In the genomic region with DNA sequence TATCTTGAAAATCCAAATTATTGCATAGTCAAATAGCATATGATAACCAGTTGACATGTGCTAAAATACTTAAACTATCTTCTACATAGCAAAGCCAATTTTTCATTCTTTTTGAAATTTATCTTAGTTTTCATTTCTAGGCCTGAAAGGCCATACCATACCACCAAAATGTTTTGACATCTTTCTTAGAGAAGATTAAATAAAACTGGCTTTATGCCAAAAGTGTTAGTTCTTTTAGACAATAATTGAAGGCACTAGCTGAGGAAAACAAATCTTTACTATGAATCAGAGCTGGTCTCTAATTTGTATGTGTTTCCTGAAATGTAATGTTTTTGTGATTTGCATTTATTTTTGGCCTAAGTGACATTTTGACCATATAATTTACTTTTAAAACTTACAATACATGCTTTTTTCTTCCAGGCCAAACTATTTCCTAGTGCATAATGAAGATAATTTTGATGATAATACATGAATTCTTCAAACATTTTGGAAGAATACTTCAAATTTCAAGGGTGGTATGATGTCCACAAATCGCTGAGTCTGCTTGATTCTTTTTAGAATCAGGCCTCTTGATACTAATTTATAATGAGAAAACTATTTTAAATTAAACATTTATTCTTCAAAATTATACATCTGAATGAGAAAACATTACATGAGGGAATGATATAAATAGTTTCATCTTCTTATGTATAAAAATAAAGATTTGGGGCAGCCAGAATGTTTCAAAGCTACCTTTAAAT, we compare ENCODE assay signal across 19 cellular contexts. TPM values are rescaled to one million over a fixed set of nuclear protein-coding genes. Genes with fewer than 3 reads are reported as not detected.
DNase-seq lines count a peak whose midpoint lies in the region; ATAC-seq, FAIRE-seq and TF ChIP-seq lines count a peak whose summit lies in the region.
"Had no signal": no experiment of that assay in that cellular context is flagged by ENCODE, and none has a peak within 500 bp of the region (broad histone marks: within the 10 kb centered on the region; RNA-seq: fewer than 3 reads in every experiment).

No MANE protein-coding gene starts in this region.

- dilution Hi-C loops in endothelial cell of umbilical vein (cut with MboI; ENCODE audit: extremely low pct_ligation_motif_present, low sequenced_read_pairs): no loop called here

- H3K9me3 Mint-ChIP-seq in activated CD8-positive, alpha-beta T cell treated with anti-CD3 and anti-CD28 coated beads for 36 hours: no peaks in the 10 kb centered on the region
- H3K9me3 Mint-ChIP-seq: CD4-positive, alpha-beta T cell had no signal

- ATAC-seq in activated CD8-positive, alpha-beta T cell treated with anti-CD3 and anti-CD28 coated beads for 36 hours: no peak
- ATAC-seq: GM12878 had no signal

- TF ChIP-seq CTCF in endothelial cell of umbilical vein (IDR thresholded peaks at IDR 0.05; ENCODE audit: extremely low read depth in 1 of 2, insufficient read depth in 1 of 2, low read depth in 1 of 2, low read length in 2 of 2): no peak
- TF ChIP-seq CTCF in activated CD8-positive, alpha-beta T cell treated with anti-CD3 and anti-CD28 coated beads for 36 hours (IDR thresholded peaks at IDR 0.05): no peak

- H4K20me1 ChIP-seq in endothelial cell of umbilical vein (replicated peaks; ENCODE audit: control insufficient read depth, extremely low read depth, insufficient read depth, low read length): no peaks in the 10 kb centered on the region

- H3K27me3 Mint-ChIP-seq in activated CD8-positive, alpha-beta T cell treated with anti-CD3 and anti-CD28 coated beads for 36 hours: peaks cover under 1% of the 10 kb centered on the region

- no peak overlapping the region for H3K4me3 Mint-ChIP-seq in activated CD8-positive, alpha-beta T cell treated with anti-CD3 and anti-CD28 coated beads for 36 hours
- H3K4me3 Mint-ChIP-seq: CD4-positive, alpha-beta T cell had no signal

- peaks cover 4 to 13% of the 10 kb centered on the region in 2 experiments for H3K27me3 ChIP-seq in endothelial cell of umbilical vein (ENCODE audit: control insufficient read depth in 2 of 2, insufficient read depth in 2 of 2, low read length in 2 of 2)
- H3K27me3 ChIP-seq: Peyer's patch, SJCRH30 had no signal

- no peak for TF ChIP-seq POLR2A in endothelial cell of umbilical vein (IDR thresholded peaks at IDR 0.05; ENCODE audit: low read depth, low read length)

- peak; percentile 11 for FAIRE-seq in A204.1 (lab: Jason Lieb, UNC)
- FAIRE-seq in G401.6 (lab: Jason Lieb, UNC): peak; percentile 37
- no peak for FAIRE-seq in endothelial cell of umbilical vein (lab: Jason Lieb, UNC)
- FAIRE-seq: GM12878 had no signal

- H3K9ac ChIP-seq in endothelial cell of umbilical vein (replicated peaks; ENCODE audit: extremely low read depth, insufficient read depth, low read length): no peak overlapping the region

- no TSS peak for BruUV-seq in endothelial cell of umbilical vein (replicated peaks; lab: Mats Ljungman, UMichigan)

- H3K4me3 ChIP-seq in endothelial cell of umbilical vein (replicated peaks in 1 of 3; ENCODE audit: insufficient read depth in 1 of 3, low read depth in 1 of 3, low read length in 3 of 3): no peak overlapping the region
- H3K4me3 ChIP-seq: GM12878, HAP-1, Peyer's patch, SJCRH30 had no signal

- no peak overlapping the region for H3K4me2 ChIP-seq in endothelial cell of umbilical vein (ENCODE audit: insufficient read depth, low read length)

- H3K9me3 ChIP-seq in endothelial cell of umbilical vein (replicated peaks; ENCODE audit: control insufficient read depth, insufficient read depth, low read length): no peaks in the 10 kb centered on the region
- H3K9me3 ChIP-seq: HAP-1, Peyer's patch, SJCRH30 had no signal

- POLR2A ChIA-PET in endothelial cell of umbilical vein (lab: Charles Lee): no interaction called here
- POLR2A ChIA-PET in activated CD8-positive, alpha-beta T cell treated with anti-CD3 and anti-CD28 coated beads for 36 hours (lab: Charles Lee): no interaction called here

- no peaks in the 10 kb centered on the region for H3K9me1 ChIP-seq in endothelial cell of umbilical vein (replicated peaks; ENCODE audit: control insufficient read depth, extremely low read depth, insufficient read depth, low read length)

- H3K79me2 ChIP-seq in endothelial cell of umbilical vein (ENCODE audit: control insufficient read depth, insufficient read depth, low read length): no peaks in the 10 kb centered on the region

- H3K27ac Mint-ChIP-seq in activated CD8-positive, alpha-beta T cell treated with anti-CD3 and anti-CD28 coated beads for 36 hours: no peak overlapping the region
- H3K27ac Mint-ChIP-seq: CD4-positive, alpha-beta T cell had no signal

- H3K4me1 Mint-ChIP-seq in activated CD8-positive, alpha-beta T cell treated with anti-CD3 and anti-CD28 coated beads for 36 hours (ENCODE audit: low read depth): peaks cover under 1% of the 10 kb centered on the region

- CTCF ChIA-PET in endothelial cell of umbilical vein (lab: Charles Lee): interaction anchor here (1.1 kb wide), 1 partner anchor 370 kb away, joined by 3 read pairs; no protein-coding TSS in a partner anchor
- CTCF ChIA-PET in activated CD8-positive, alpha-beta T cell treated with anti-CD3 and anti-CD28 coated beads for 36 hours (lab: Charles Lee): no interaction called here

- H3K36me3 ChIP-seq in endothelial cell of umbilical vein (ENCODE audit: control insufficient read depth in 2 of 2, extremely low read depth in 1 of 2, insufficient read depth in 2 of 2, low read length in 2 of 2): no peaks in the 10 kb centered on the region
- H3K36me3 ChIP-seq: HAP-1 had no signal

- H3K27ac ChIP-seq in endothelial cell of umbilical vein (ENCODE audit: insufficient read depth, low read depth, low read length): no peak overlapping the region
- H3K27ac ChIP-seq: HL-60, Peyer's patch, SJCRH30 had no signal

- H3K4me1 ChIP-seq in endothelial cell of umbilical vein (ENCODE audit: control insufficient read depth, extremely low read depth, insufficient read depth, low read length): no peaks in the 10 kb centered on the region
- H3K4me1 ChIP-seq: Peyer's patch, SJCRH30 had no signal

- peak; percentile 9 for DNase-seq in OCI-M1 (lab: John Stamatoyannopoulos, UW)
- DNase-seq in endothelial cell of umbilical vein (ENCODE audit: low read depth, low spot score): peak; percentile 26
- DNase-seq in kidney glomerular epithelial cell (lab: John Stamatoyannopoulos, UW): no peak
- DNase-seq in activated CD8-positive, alpha-beta T cell treated with anti-CD3 and anti-CD28 coated beads for 36 hours: no peak
- no peak for DNase-seq in T-helper 1 cell
- DNase-seq: CD4-positive, alpha-beta T cell; COR-L47; DMS79; MV-4-11; NCI-H1105 treated with DMSO at 0.1 percent for 48 hours; NCI-H2081; NCI-H69; Peyer's patch; SJCRH30 had no signal

- H2AFZ ChIP-seq in endothelial cell of umbilical vein (ENCODE audit: low read depth, low read length): no peak overlapping the region

- intact Hi-C loops in endothelial cell of umbilical vein (cut with micrococcal nuclease): loop anchor here (10.0 kb wide), 1 partner anchor 185 kb away; no protein-coding TSS in a partner anchor
- intact Hi-C loops in activated CD8-positive, alpha-beta T cell treated with anti-CD3 and anti-CD28 coated beads for 36 hours (cut with micrococcal nuclease): no loop called here

- no peaks in the 10 kb centered on the region for H3K36me3 Mint-ChIP-seq in activated CD8-positive, alpha-beta T cell treated with anti-CD3 and anti-CD28 coated beads for 36 hours (ENCODE audit: low read depth)

TF ChIP-seq in endothelial cell of umbilical vein, 7 proteins besides CTCF, POLR2A, EP300 and RAD21:
- TF ChIP-seq FOS (IDR thresholded peaks at IDR 0.05; ENCODE audit: borderline replicate concordance, insufficient read depth, low read length) (no peak), MYC (IDR thresholded peaks at IDR 0.05; ENCODE audit: low read depth, low read length) (no peak), JUN (IDR thresholded peaks at IDR 0.05; ENCODE audit: borderline replicate concordance, insufficient read depth, insufficient read length, low read depth) (no peak), POLR2AphosphoS5 (IDR thresholded peaks at IDR 0.05; ENCODE audit: insufficient read depth, low read depth, low read length) (no peak), GATA2 (IDR thresholded peaks at IDR 0.05; ENCODE audit: insufficient read depth, insufficient read length, low read depth, low read length) (no peak), EZH2 (IDR thresholded peaks at IDR 0.05; ENCODE audit: borderline replicate concordance, low read depth, low read length, severe bottlenecking) (no peak)
- TF ChIP-seq, protein P1, sequence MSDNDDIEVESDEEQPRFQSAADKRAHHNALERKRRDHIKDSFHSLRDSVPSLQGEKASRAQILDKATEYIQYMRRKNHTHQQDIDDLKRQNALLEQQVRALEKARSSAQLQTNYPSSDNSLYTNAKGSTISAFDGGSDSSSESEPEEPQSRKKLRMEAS (IDR thresholded peaks at IDR 0.05; ENCODE audit: insufficient read depth, insufficient read length): no peak

RNA-seq across cellular contexts. Expression of a gene that starts 6.5 kb away (rescaled TPM):
- 0.97 and 2.1 TPM in 2 replicates for total RNA-seq in endothelial cell of umbilical vein
- polyA plus RNA-seq in endothelial cell of umbilical vein: 2.0 and 2.4 TPM in 2 replicates
- 1.9 and 2.3 TPM in 2 replicates for polyA plus RNA-seq in endothelial cell of umbilical vein (2011; cell fraction: cytosol; rRNA removed)
- polyA plus RNA-seq in endothelial cell of umbilical vein (2011; cell fraction: nucleus; rRNA removed): 1.0 and 1.3 TPM in 2 replicates
- polyA plus RNA-seq in endothelial cell of umbilical vein (2012): 1.2 and 1.3 TPM in 2 replicates
- polyA minus RNA-seq in endothelial cell of umbilical vein: 2.2 TPM in 2 replicates
- not detected for polyA minus RNA-seq in endothelial cell of umbilical vein (2011; cell fraction: cytosol; rRNA and poly(A)+ RNA removed)
- 1.3 TPM in 2 replicates for polyA minus RNA-seq in endothelial cell of umbilical vein (2011; cell fraction: nucleus; rRNA and poly(A)+ RNA removed)
- total RNA-seq in activated CD8-positive, alpha-beta T cell treated with anti-CD3 and anti-CD28 coated beads for 36 hours: 1 to 10 TPM; 1.0 to 1.3 TPM

Comparison
In these comparisons a context has a peak if more than half of its experiments do, and no peak if none do; other contexts are left out.
1. DNase-seq: peak in OCI-M1 (single experiment) and endothelial cell of umbilical vein (single experiment); none in kidney glomerular epithelial cell (single experiment), activated CD8-positive, alpha-beta T cell treated with anti-CD3 and anti-CD28 coated beads for 36 hours (single experiment) and T-helper 1 cell (0 of 5).